28 cellular contexts compared by ENCODE assay signal in the genomic region with DNA sequence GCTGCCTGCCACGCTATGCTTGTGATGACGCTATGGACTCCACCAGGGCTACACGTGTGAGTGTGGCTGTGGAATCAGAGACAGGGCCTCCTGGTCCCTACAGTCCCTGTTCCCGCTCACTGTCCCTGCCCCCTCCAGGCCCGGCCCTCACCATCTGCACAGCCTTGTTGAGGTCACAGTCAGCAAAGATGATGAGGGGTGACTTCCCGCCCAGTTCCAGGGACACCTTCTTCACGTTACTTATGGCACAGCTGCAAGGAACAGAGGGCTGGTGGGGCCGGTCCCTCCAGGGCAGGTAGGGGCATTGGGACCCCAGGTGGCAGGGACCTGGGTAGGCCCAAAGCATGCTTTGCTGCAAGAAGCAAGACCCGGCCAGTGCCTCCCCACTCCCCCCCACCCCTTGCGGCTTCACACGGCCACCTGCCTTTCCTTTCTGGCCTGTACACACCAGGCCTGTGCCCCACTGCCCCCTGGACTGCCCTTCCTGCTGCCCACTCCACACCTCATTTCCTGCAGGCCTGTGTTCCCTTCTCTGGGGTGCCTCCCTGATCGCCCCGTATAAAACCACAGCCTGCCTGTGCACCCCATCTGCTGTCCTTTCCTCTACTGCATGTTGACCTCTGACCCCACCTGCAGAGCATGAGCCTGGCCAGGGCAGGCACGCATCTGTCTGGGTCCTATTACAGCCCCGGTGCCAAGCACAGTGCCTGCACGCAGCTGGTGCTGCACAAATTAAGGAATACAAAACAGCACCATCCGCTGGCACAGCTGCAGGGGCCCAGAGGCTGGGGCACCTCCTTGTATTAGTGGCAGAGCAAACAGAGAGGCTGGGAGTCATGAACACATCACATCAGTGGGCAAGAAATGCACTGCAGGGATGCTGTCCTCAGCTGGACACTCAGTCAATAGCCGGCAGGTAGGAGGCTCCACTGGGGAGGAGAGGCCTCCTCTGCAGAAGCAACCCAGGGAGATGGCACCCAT. TPM values are rescaled to one million over a fixed set of nuclear protein-coding genes. Genes with fewer than 3 reads are reported as not detected.
A peak's percentile ranks its signal among the peaks of the same experiment; 100 is the strongest.
DNase-seq lines count a peak whose midpoint lies in the region; ATAC-seq and TF ChIP-seq lines count a peak whose summit lies in the region.
"Had no signal": no experiment of that assay in that cellular context is flagged by ENCODE, and none has a peak within 500 bp of the region (broad histone marks: within the 10 kb centered on the region; RNA-seq: fewer than 3 reads in every experiment).

No MANE protein-coding gene starts in this region.

- no peak for ATAC-seq in GM21526 (IDR thresholded peaks at IDR 0.05; ENCODE audit: low FRiP score, unreplicated experiment)
- ATAC-seq: Right ventricle myocardium inferior had no signal

- no peaks in the 10 kb centered on the region for H3K4me1 Mint-ChIP-seq in H9
- H3K4me1 Mint-ChIP-seq in endodermal cell, result no peaks in the 10 kb centered on the region
- no peaks in the 10 kb centered on the region for H3K4me1 Mint-ChIP-seq in mesothelial cell of epicardium
- H3K4me1 Mint-ChIP-seq: activated T-helper 17 cell treated with anti-CD3 and anti-CD28 coated beads, Interleukin-2, amount 50 U/mL, for 72 hours; T-helper 17 cell had no signal

- H3K27me3 ChIP-seq in H9 (ENCODE audit: insufficient read depth, low read length), result no peaks in the 10 kb centered on the region
- no peaks in the 10 kb centered on the region for H3K27me3 ChIP-seq in endodermal cell (ENCODE audit: control insufficient read depth, insufficient read depth, low read length, poor library complexity, severe bottlenecking)
- no peaks in the 10 kb centered on the region for H3K27me3 ChIP-seq in sigmoid colon
- H3K27me3 ChIP-seq: hepatocyte had no signal

- H3K4me3 ChIP-seq in endodermal cell (ENCODE audit: low read length) (no peak overlapping the region), sigmoid colon (no peak overlapping the region)
- H3K4me3 ChIP-seq: hepatocyte, K562 had no signal

- no peaks in the 10 kb centered on the region for H3K9me3 ChIP-seq in H9 (ENCODE audit: control insufficient read depth, low read depth, low read length)
- H3K9me3 ChIP-seq in endodermal cell (ENCODE audit: control insufficient read depth, low read length), result no peaks in the 10 kb centered on the region
- no peaks in the 10 kb centered on the region for H3K9me3 ChIP-seq in sigmoid colon

- H2BK15ac ChIP-seq in H9 (ENCODE audit: low read depth, low read length), result no peak overlapping the region

- DNase-seq in NCI-H146 (lab: John Stamatoyannopoulos, UW) (peak; percentile 62), NCI-H146 treated with DMSO at 0.1 percent for 48 hours (lab: John Stamatoyannopoulos, UW; ENCODE audit: unreplicated experiment) (no peak), H9 (peak; percentile 20), endodermal cell (peak; percentile 30), sigmoid colon (peak; percentile 44), NCI-H345 treated with DMSO at 0.1 percent for 48 hours (lab: John Stamatoyannopoulos, UW; ENCODE audit: unreplicated experiment) (no peak), mesothelial cell of epicardium (ENCODE audit: low spot score in 2 of 2, unreplicated experiment in 2 of 2) (no peak)
- DNase-seq: activated CD4-positive, CD25-positive, alpha-beta regulatory T cell treated with anti-CD3 and anti-CD28 coated beads, Interleukin-2, amount 50 U/mL, for 72 hours; DMS79; HFFc6; mammary epithelial cell; NCI-H1092; NCI-H1930; NCI-H2171 treated with DMSO at 0.1 percent for 48 hours; NCI-H524 treated with DMSO at 0.1 percent for 48 hours; PC-3; stimulated activated CD4-positive, alpha-beta T cell treated with anti-CD3 and anti-CD28 coated beads, Interleukin-15, amount 100 ng/mL, for 24 hours; stimulated activated CD4-positive, alpha-beta T cell treated with anti-CD3 and anti-CD28 coated beads, Interleukin-4, amount 100 ng/mL, for 4 hours had no signal

- H2BK20ac ChIP-seq in H9 (ENCODE audit: low read depth, low read length, poor library complexity, severe bottlenecking), result no peak overlapping the region

- H3K9ac ChIP-seq in H9 (ENCODE audit: extremely low read depth, insufficient read length, low read length) (no peak overlapping the region), endodermal cell (ENCODE audit: extremely low read depth, low read length, poor library complexity, severe bottlenecking) (no peak overlapping the region)

- no peak overlapping the region for H2BK5ac ChIP-seq in H9 (ENCODE audit: insufficient read length, low read length)

- no peaks in the 10 kb centered on the region for H3K23me2 ChIP-seq in H9 (ENCODE audit: insufficient read length, low read depth, low read length, poor library complexity, severe bottlenecking)

- H3K79me1 ChIP-seq in H9 (ENCODE audit: insufficient read depth, low read depth, low read length, poor library complexity, severe bottlenecking), result no peaks in the 10 kb centered on the region

- H2BK12ac ChIP-seq in H9 (ENCODE audit: insufficient read length, low read depth, low read length), result no peak overlapping the region

- H3K14ac ChIP-seq in H9 (ENCODE audit: insufficient read depth, low read length), result no peak overlapping the region

- no peaks in the 10 kb centered on the region for H3K79me2 ChIP-seq in H9 (ENCODE audit: insufficient read depth, low read length)
- H3K79me2 ChIP-seq: hepatocyte had no signal

- no peak overlapping the region for H3K4me3 Mint-ChIP-seq in H9
- no peak overlapping the region for H3K4me3 Mint-ChIP-seq in endodermal cell
- H3K4me3 Mint-ChIP-seq in mesothelial cell of epicardium, result no peak overlapping the region
- H3K4me3 Mint-ChIP-seq: activated naive CD8-positive, alpha-beta T cell; activated T-helper 17 cell treated with anti-CD3 and anti-CD28 coated beads, Interleukin-2, amount 50 U/mL, for 72 hours; HFFc6; T-helper 17 cell had no signal

- H4K91ac ChIP-seq in H9 (ENCODE audit: insufficient read length, low read depth, low read length), result no peak overlapping the region

- H3K27me3 Mint-ChIP-seq in H9 (ENCODE audit: low read depth) (peaks cover 11% of the 10 kb centered on the region), endodermal cell (ENCODE audit: insufficient read depth) (peaks cover 1% of the 10 kb centered on the region), mesothelial cell of epicardium (ENCODE audit: low read depth) (peaks cover 10% of the 10 kb centered on the region)
- H3K27me3 Mint-ChIP-seq: activated naive CD8-positive, alpha-beta T cell; progenitor cell of endocrine pancreas had no signal

- no peak overlapping the region for H4K8ac ChIP-seq in H9 (replicated peaks; ENCODE audit: insufficient read length, low read depth, low read length)

- H3K9me3 Mint-ChIP-seq in H9, result no peaks in the 10 kb centered on the region
- no peaks in the 10 kb centered on the region for H3K9me3 Mint-ChIP-seq in endodermal cell
- H3K9me3 Mint-ChIP-seq in mesothelial cell of epicardium, result peaks cover 10% of the 10 kb centered on the region
- H3K9me3 Mint-ChIP-seq: activated T-helper 17 cell treated with anti-CD3 and anti-CD28 coated beads, Interleukin-2, amount 50 U/mL, for 72 hours had no signal

- no peak overlapping the region for H3K4ac ChIP-seq in H9 (ENCODE audit: low read depth, low read length)

- no CpG with 5 or more reads among the region's 18 CpGs for WGBS in H9 (ENCODE audit: extremely low coverage, insufficient read length, low lambda C conversion rate)
- WGBS in endodermal cell (ENCODE audit: insufficient coverage in 1 of 2, insufficient read length in 1 of 2), 2 experiments, result 93 to 97% methylated on average over 6 to 18 of the region's 18 CpGs
- 91 to 92% methylated on average over 18 of the region's 18 CpGs for WGBS in sigmoid colon, 2 donors

- H4K5ac ChIP-seq in H9 (ENCODE audit: insufficient read length, low read depth, low read length), result no peak overlapping the region

- H2BK120ac ChIP-seq in H9 (ENCODE audit: low read depth, low read length, poor library complexity, severe bottlenecking), result no peak overlapping the region

- no peaks in the 10 kb centered on the region for H3K36me3 ChIP-seq in endodermal cell (ENCODE audit: control insufficient read depth, insufficient read depth, low read length)
- H3K36me3 ChIP-seq in sigmoid colon, result no peaks in the 10 kb centered on the region

- H3K36me3 Mint-ChIP-seq in H9 (ENCODE audit: insufficient read depth in 1 of 3, low read depth in 3 of 3) (no peaks in the 10 kb centered on the region), endodermal cell (ENCODE audit: low read depth) (no peaks in the 10 kb centered on the region), mesothelial cell of epicardium (no peaks in the 10 kb centered on the region)
- H3K36me3 Mint-ChIP-seq: activated naive CD8-positive, alpha-beta T cell had no signal

- intact Hi-C loops in sigmoid colon (cut with DNase I), result no loop called here

- no peak overlapping the region for H3K23ac ChIP-seq in H9 (ENCODE audit: insufficient read length, low read depth, low read length)

- H3K27ac ChIP-seq in H9 (ENCODE audit: insufficient read length, low read depth, low read length), result no peak overlapping the region
- no peak overlapping the region for H3K27ac ChIP-seq in endodermal cell (ENCODE audit: low read depth, low read length)
- no peak overlapping the region for H3K27ac ChIP-seq in sigmoid colon
- H3K27ac ChIP-seq: 22Rv1, C4-2B, hepatocyte had no signal

- H3K4me1 ChIP-seq in H9 (ENCODE audit: insufficient read depth, low read length), result no peaks in the 10 kb centered on the region
- no peaks in the 10 kb centered on the region for H3K4me1 ChIP-seq in endodermal cell (ENCODE audit: control insufficient read depth, insufficient read depth, low read length)
- H3K4me1 ChIP-seq in sigmoid colon, result no peaks in the 10 kb centered on the region

- no peak overlapping the region for H2AFZ ChIP-seq in H9 (ENCODE audit: low read length)
- H2AFZ ChIP-seq: hepatocyte had no signal

- no peak overlapping the region for H2AK5ac ChIP-seq in H9 (ENCODE audit: insufficient read length, low read length)

- TF ChIP-seq EP300 in sigmoid colon (IDR thresholded peaks at IDR 0.05), result no peak

- TF ChIP-seq CTCF in H9 (conservative IDR thresholded peaks at IDR 0.05), result no peak
- TF ChIP-seq CTCF in endodermal cell (conservative IDR thresholded peaks at IDR 0.05), result no peak
- TF ChIP-seq CTCF in sigmoid colon (IDR thresholded peaks at IDR 0.05), result no peak
- TF ChIP-seq CTCF in mesothelial cell of epicardium (IDR thresholded peaks at IDR 0.05; ENCODE audit: unreplicated experiment), result no peak

- no peak for TF ChIP-seq POLR2A in sigmoid colon (IDR thresholded peaks at IDR 0.05)

- H3K18ac ChIP-seq in H9 (ENCODE audit: insufficient read length, low read depth, low read length), result no peak overlapping the region

- no peak overlapping the region for H3K4me2 ChIP-seq in H9 (ENCODE audit: insufficient read depth, insufficient read length, low read length)
- H3K4me2 ChIP-seq: hepatocyte had no signal

- no peak overlapping the region for H3T11ph ChIP-seq in H9 (ENCODE audit: low read length)

- H3K27ac Mint-ChIP-seq in H9 (no peak overlapping the region), endodermal cell (no peak overlapping the region), mesothelial cell of epicardium (no peak overlapping the region)
- H3K27ac Mint-ChIP-seq: activated naive CD8-positive, alpha-beta T cell; activated T-helper 17 cell treated with anti-CD3 and anti-CD28 coated beads, Interleukin-2, amount 50 U/mL, for 72 hours; HFFc6; progenitor cell of endocrine pancreas; T-helper 17 cell had no signal

- H3K56ac ChIP-seq in H9 (ENCODE audit: insufficient read length, low read depth, low read length), result no peak overlapping the region

- H4K20me1 ChIP-seq in H9 (ENCODE audit: control insufficient read depth, insufficient read depth, insufficient read length), result no peaks in the 10 kb centered on the region

RNA-seq across cellular contexts. Expression of gene SLC41A3, which starts 30.8 kb away (rescaled TPM):
- total RNA-seq in H9 (2021) (35.5 and 37.3 TPM in 2 replicates), endodermal cell (10 to 100 TPM; 46.8 to 50.4 TPM), sigmoid colon (10 to 100 TPM; 28.9 to 59.5 (median 42.1) TPM), mesothelial cell of epicardium (58.7 to 64.9 TPM (median 62.4 TPM) in 3 replicates)
- 48.2 TPM for polyA plus RNA-seq in endodermal cell (2013, experiment 1 of 2)
- 42.7 TPM for polyA plus RNA-seq in endodermal cell (2013, experiment 2 of 2)
- 10 to 100 TPM in 2 of 3 donors, 1 to 10 TPM in 1; 5.1 to 27.6 (median 19.8) TPM for polyA plus RNA-seq in sigmoid colon

Comparison
In these comparisons a context has a peak if more than half of its experiments do, and no peak if none do; other contexts are left out.
1. DNase-seq: peak in NCI-H146 (single experiment), H9 (single experiment), endodermal cell (single experiment) and sigmoid colon (single experiment); none in NCI-H146 treated with DMSO at 0.1 percent for 48 hours (single experiment), NCI-H345 treated with DMSO at 0.1 percent for 48 hours (single experiment) and mesothelial cell of epicardium (0 of 2).